Comparison of ENCODE assay signal across 13 cellular contexts in the genomic region with DNA sequence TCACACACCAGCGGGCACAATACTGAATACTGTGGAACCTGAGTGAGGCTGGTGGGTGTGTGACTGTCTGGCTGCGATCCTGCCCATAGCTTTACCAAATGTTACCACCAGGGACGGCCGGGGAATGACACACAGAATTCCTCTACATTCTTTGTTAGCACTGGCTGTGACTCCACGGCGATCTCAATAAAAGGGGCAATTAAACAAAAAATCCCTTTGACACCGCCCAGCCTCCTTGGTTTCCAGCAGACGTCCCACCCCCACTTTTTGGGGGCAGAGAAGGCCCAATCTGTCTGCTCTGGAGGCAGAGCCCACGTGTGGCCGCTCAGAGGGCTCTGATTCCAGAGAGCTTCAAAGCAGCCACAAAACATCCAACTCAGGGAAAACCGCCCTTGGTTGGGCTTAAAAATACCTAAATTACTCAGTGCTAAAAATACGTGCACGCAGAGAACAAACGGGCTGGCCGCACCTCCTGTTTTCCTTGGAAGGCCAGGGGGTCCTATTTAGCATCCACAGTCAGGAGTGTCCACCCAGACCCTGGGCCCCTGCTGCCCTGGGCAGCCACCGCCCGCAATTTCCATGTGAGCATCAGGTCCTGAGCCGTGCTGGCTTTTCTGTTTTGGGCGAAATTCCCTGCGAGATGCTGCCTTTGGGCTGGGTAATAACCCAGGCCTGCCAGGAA. TPM values are rescaled to one million over a fixed set of nuclear protein-coding genes. Genes with fewer than 3 reads are reported as not detected.
DNase-seq lines count a peak whose midpoint lies in the region; ATAC-seq and TF ChIP-seq lines count a peak whose summit lies in the region.
"Had no signal": no experiment of that assay in that cellular context is flagged by ENCODE, and none has a peak within 500 bp of the region (broad histone marks: within the 10 kb centered on the region; RNA-seq: fewer than 3 reads in every experiment).

No MANE protein-coding gene starts in this region.

- intact Hi-C loops in esophagus squamous epithelium (cut with DNase I) = no loop called here

- no peaks in the 10 kb centered on the region for H3K9me3 Mint-ChIP-seq in osteocyte (ENCODE audit: unreplicated experiment)
- no peaks in the 10 kb centered on the region for H3K9me3 Mint-ChIP-seq in activated naive CD4-positive, alpha-beta T cell treated with anti-CD3 and anti-CD28 coated beads, Interleukin-2, amount 50 U/mL, for 72 hours
- H3K9me3 Mint-ChIP-seq: activated naive CD4-positive, alpha-beta T cell treated with anti-CD3 and anti-CD28 coated beads, Interleukin-2, amount 50 U/mL, for 24 hours had no signal

- H4K20me1 ChIP-seq in BLaER1 treated with 17β-estradiol and CSF1 and Interleukin-3, amounts not matched to agents 10 nM and 100 nM = peaks cover 0 to 61% (median 24%) of the 10 kb centered on the region in 11 experiments; a peak in 14 of 22 replicates

- H3K4me3 ChIP-seq in BLaER1 treated with 17β-estradiol and CSF1 and Interleukin-3, amounts not matched to agents 10 nM and 100 nM = no peak overlapping the region
- H3K4me3 ChIP-seq in RWPE2 (ENCODE audit: severe bottlenecking) = no peak overlapping the region
- no peak overlapping the region for H3K4me3 ChIP-seq in esophagus squamous epithelium

- peaks cover 0 to 14% (median 6%) of the 10 kb centered on the region in 11 experiments; a peak in 10 of 22 replicates for H3K36me3 ChIP-seq in BLaER1 treated with 17β-estradiol and CSF1 and Interleukin-3, amounts not matched to agents 10 nM and 100 nM
- no peaks in the 10 kb centered on the region for H3K36me3 ChIP-seq in RWPE2 (ENCODE audit: low read depth)
- no peaks in the 10 kb centered on the region for H3K36me3 ChIP-seq in esophagus squamous epithelium
- H3K36me3 ChIP-seq: WERI-Rb-1 had no signal

- H3K4me3 Mint-ChIP-seq in osteocyte (ENCODE audit: unreplicated experiment) = no peak overlapping the region
- H3K4me3 Mint-ChIP-seq: activated naive CD4-positive, alpha-beta T cell treated with anti-CD3 and anti-CD28 coated beads, Interleukin-2, amount 50 U/mL, for 24 hours had no signal

- no peaks in the 10 kb centered on the region for H3K27me3 ChIP-seq in BLaER1 treated with 17β-estradiol and CSF1 and Interleukin-3, amounts not matched to agents 10 nM and 100 nM
- H3K27me3 ChIP-seq in RWPE2 (ENCODE audit: insufficient read depth, poor library complexity, severe bottlenecking) (no peaks in the 10 kb centered on the region), esophagus squamous epithelium (no peaks in the 10 kb centered on the region)
- H3K27me3 ChIP-seq: neutrophil had no signal

- WGBS in esophagus squamous epithelium, 2 donors = 67 to 73% methylated on average over 13 to 19 of the region's 20 CpGs

- peak overlapping the region; percentile 94 for H3K27ac Mint-ChIP-seq in osteocyte (ENCODE audit: unreplicated experiment)
- H3K27ac Mint-ChIP-seq in activated naive CD4-positive, alpha-beta T cell treated with anti-CD3 and anti-CD28 coated beads, Interleukin-2, amount 50 U/mL, for 72 hours = no peak overlapping the region
- H3K27ac Mint-ChIP-seq: activated naive CD4-positive, alpha-beta T cell treated with anti-CD3 and anti-CD28 coated beads, Interleukin-2, amount 50 U/mL, for 24 hours had no signal

- TF ChIP-seq CTCF in RWPE2 (IDR thresholded peaks at IDR 0.05; ENCODE audit: poor library complexity, severe bottlenecking) (no peak), esophagus squamous epithelium (IDR thresholded peaks at IDR 0.05) (peak in 1 of 6 experiments; percentile 16), osteocyte (IDR thresholded peaks at IDR 0.05) (peak; percentile 57)

- peaks cover 20 to 70% (median 64%) of the 10 kb centered on the region in 10 experiments for H3K4me1 ChIP-seq in BLaER1 treated with 17β-estradiol and CSF1 and Interleukin-3, amounts not matched to agents 10 nM and 100 nM
- H3K4me1 ChIP-seq in RWPE2 (ENCODE audit: insufficient read depth, poor library complexity, severe bottlenecking) (peaks cover 7% of the 10 kb centered on the region), esophagus squamous epithelium (peaks cover 4 to 41% (median 14%) of the 10 kb centered on the region in 3 donors)

- TF ChIP-seq POLR2A in esophagus squamous epithelium (IDR thresholded peaks at IDR 0.05) = no peak

- 0 out of 22 replicates have a peak overlapping the region, but pooled peaks of 1 of the 11 experiments have one; percentile 2 for H3K9ac ChIP-seq in BLaER1 treated with 17β-estradiol and CSF1 and Interleukin-3, amounts not matched to agents 10 nM and 100 nM

- peaks cover 55% of the 10 kb centered on the region for H3K4me1 Mint-ChIP-seq in osteocyte (ENCODE audit: unreplicated experiment)
- H3K4me1 Mint-ChIP-seq: activated naive CD4-positive, alpha-beta T cell treated with anti-CD3 and anti-CD28 coated beads, Interleukin-2, amount 50 U/mL, for 24 hours had no signal

- no peak overlapping the region for H3K27ac ChIP-seq in BLaER1 treated with 17β-estradiol and CSF1 and Interleukin-3, amounts not matched to agents 10 nM and 100 nM
- H3K27ac ChIP-seq in RWPE2 (ENCODE audit: poor library complexity, severe bottlenecking) (peak overlapping the region; percentile 77), esophagus squamous epithelium (peak overlapping the region in 3 of 4 donors; percentile 13 to 37 (median 26))
- H3K27ac ChIP-seq: neutrophil, WERI-Rb-1 had no signal

- no peaks in the 10 kb centered on the region for H3K9me3 ChIP-seq in BLaER1 treated with 17β-estradiol and CSF1 and Interleukin-3, amounts not matched to agents 10 nM and 100 nM (replicated peaks in 1 of 11)
- H3K9me3 ChIP-seq in RWPE2 (ENCODE audit: severe bottlenecking) = no peaks in the 10 kb centered on the region
- no peaks in the 10 kb centered on the region for H3K9me3 ChIP-seq in esophagus squamous epithelium
- H3K9me3 ChIP-seq: neutrophil had no signal

- DNase-seq in RWPE2 (ENCODE audit: low spot score) (no peak), esophagus squamous epithelium (lab: John Stamatoyannopoulos, UW) (no peak), osteocyte (ENCODE audit: extremely low spot score, unreplicated experiment) (no peak), NCI-H146 treated with DMSO at 0.1 percent for 48 hours (lab: John Stamatoyannopoulos, UW; ENCODE audit: unreplicated experiment) (no peak)
- no peak for DNase-seq in activated naive CD4-positive, alpha-beta T cell treated with anti-CD3 and anti-CD28 coated beads, Interleukin-2, amount 50 U/mL, for 72 hours (ENCODE audit: low spot score in 2 of 2)
- DNase-seq: DMS79 treated with DMSO at 0.1 percent for 48 hours, Kasumi-1, WERI-Rb-1 had no signal

- H3K36me3 Mint-ChIP-seq in osteocyte (ENCODE audit: unreplicated experiment) = no peaks in the 10 kb centered on the region
- no peaks in the 10 kb centered on the region for H3K36me3 Mint-ChIP-seq in activated naive CD4-positive, alpha-beta T cell treated with anti-CD3 and anti-CD28 coated beads, Interleukin-2, amount 50 U/mL, for 72 hours
- H3K36me3 Mint-ChIP-seq: activated naive CD4-positive, alpha-beta T cell treated with anti-CD3 and anti-CD28 coated beads, Interleukin-2, amount 50 U/mL, for 24 hours had no signal

- ATAC-seq in RWPE2 (ENCODE audit: low read depth) (no peak), GM18909 (IDR thresholded peaks at IDR 0.05; ENCODE audit: poor library complexity, unreplicated experiment) (no peak), HG03025 (IDR thresholded peaks at IDR 0.05; ENCODE audit: low FRiP score, unreplicated experiment) (no peak)
- ATAC-seq in activated naive CD4-positive, alpha-beta T cell treated with anti-CD3 and anti-CD28 coated beads, Interleukin-2, amount 50 U/mL, for 72 hours = no peak

- H3K4me2 ChIP-seq in BLaER1 treated with 17β-estradiol and CSF1 and Interleukin-3, amounts not matched to agents 10 nM and 100 nM = peak overlapping the region in 9 of 11 experiments; percentile 72 to 99 (median 93); a peak in 17 of 22 replicates

- no peaks in the 10 kb centered on the region for H3K27me3 Mint-ChIP-seq in osteocyte (ENCODE audit: unreplicated experiment)
- H3K27me3 Mint-ChIP-seq: activated naive CD4-positive, alpha-beta T cell treated with anti-CD3 and anti-CD28 coated beads, Interleukin-2, amount 50 U/mL, for 24 hours had no signal

RNA-seq across cellular contexts. Expression of a gene that starts 47.8 kb away (rescaled TPM):
- total RNA-seq in esophagus squamous epithelium (10 to 100 TPM; 21.6 to 40.1 (median 28.7) TPM), osteocyte (148 and 165 TPM in 2 replicates)
- total RNA-seq in activated naive CD4-positive, alpha-beta T cell treated with anti-CD3 and anti-CD28 coated beads, Interleukin-2, amount 50 U/mL, for 72 hours = 10 to 100 TPM; 60.9 to 94.1 TPM

Comparison
In these comparisons a context has a peak if more than half of its experiments do, and no peak if none do; other contexts are left out.
1. H3K27ac ChIP-seq: peak in RWPE2 (single experiment) and esophagus squamous epithelium (3 of 4); none in BLaER1 treated with 17β-estradiol and CSF1 and Interleukin-3, amounts not matched to agents 10 nM and 100 nM (0 of 11).